In genomic region chr6:151385177-151385576, GRCh38 we compare ENCODE assay signal across 1 cellular context.
TF ChIP-seq lines count a peak whose summit lies in the region.

No MANE protein-coding gene starts in this region.

TF ChIP-seq in K562, 482 proteins besides CTCF, POLR2A, EP300 and RAD21 (continued from another document):
- TF ChIP-seq CCNT2 (IDR thresholded peaks at IDR 0.05; ENCODE audit: borderline replicate concordance, extremely low read depth, insufficient read length, low read depth, low read length) (no peak), PKNOX1 (IDR thresholded peaks at IDR 0.05) (peak; percentile 40; the same call in 1 of the 2 replicates), ZNF12 (CRISPR knock-in tag; IDR thresholded peaks at IDR 0.05) (no peak), ARID1B (IDR thresholded peaks at IDR 0.05) (0 out of 2 replicates have a peak, but pooled peaks have one; percentile 12), CREB3L1 (IDR thresholded peaks at IDR 0.05; ENCODE audit: borderline replicate concordance, low read depth) (no peak), EHMT2 (IDR thresholded peaks at IDR 0.05) (no peak), CHD1 (IDR thresholded peaks at IDR 0.05; ENCODE audit: low read length) (no peak), ESRRA (IDR thresholded peaks at IDR 0.05; ENCODE audit: borderline replicate concordance, low read depth) (no peak), MNT (conservative IDR thresholded peaks at IDR 0.05) (peak in 1 of 2 experiments; percentile 45; a peak in 2 of 4 replicates), ZFX (CRISPR knock-in tag; IDR thresholded peaks at IDR 0.05) (no peak), ZNF780A (CRISPR knock-in tag; IDR thresholded peaks at IDR 0.05) (no peak), ZNF507 (tag; conservative IDR thresholded peaks at IDR 0.05) (no peak), MCM3 (IDR thresholded peaks at IDR 0.05) (no peak), TAL1 (IDR thresholded peaks at IDR 0.05) (no peak), ARID3A (IDR thresholded peaks at IDR 0.05; ENCODE audit: borderline replicate concordance, low read depth, low read length) (no peak), MYC (IDR thresholded peaks at IDR 0.05; ENCODE audit: low read depth, low read length) (peak; percentile 28; the same call in 1 of the 2 replicates), MYC (CRISPR knock-in tag; IDR thresholded peaks at IDR 0.05; ENCODE audit: borderline replicate concordance, low read depth) (no peak), E4F1 (CRISPR knock-in tag; IDR thresholded peaks at IDR 0.05; ENCODE audit: borderline replicate concordance) (no peak), RBM22 (IDR thresholded peaks at IDR 0.05; ENCODE audit: low read depth, low read length, poor library complexity, severe bottlenecking) (no peak), SMAD1 (IDR thresholded peaks at IDR 0.05; ENCODE audit: low read depth, low read length, partially characterized antibody) (no peak), EP400 (IDR thresholded peaks at IDR 0.05) (peak; percentile 36)
